Comparison of ENCODE assay signal across 13 cellular contexts in the genomic region with DNA sequence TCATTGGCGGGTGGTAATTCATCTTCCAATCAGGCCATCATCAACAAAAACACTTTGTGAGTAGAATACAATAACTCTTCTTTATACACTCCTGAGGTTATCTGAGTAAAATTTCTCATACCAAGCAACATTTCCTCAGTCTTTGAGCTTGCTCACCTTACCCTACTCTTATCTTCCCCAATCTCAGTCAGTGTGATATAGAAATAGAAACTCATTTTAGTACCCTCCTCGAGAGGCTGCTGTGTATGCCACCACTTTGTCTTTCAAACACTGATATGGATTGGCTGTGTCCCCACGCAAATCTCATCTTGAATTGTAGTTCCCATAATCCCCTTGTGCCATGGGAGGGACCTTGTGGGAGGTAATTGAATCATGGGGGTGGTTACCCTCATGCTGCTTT.
"Had no signal": no experiment of that assay in that cellular context is flagged by ENCODE, and none has a peak within 500 bp of the region (broad histone marks: within the 10 kb centered on the region; RNA-seq: fewer than 3 reads in every experiment).

No MANE protein-coding gene starts in this region.

- H3K27me3 Mint-ChIP-seq: T-cell had no signal

- DNase-seq: activated CD4-positive, alpha-beta T cell treated with anti-CD3 and anti-CD28 coated beads for 4 hours; activated CD8-positive, alpha-beta memory T cell treated with anti-CD3 and anti-CD28 coated beads, Interleukin-2, amount 10 ng/mL, durations not matched to agents 7 days and 5 days; activated naive CD8-positive, alpha-beta T cell treated with anti-CD3 and anti-CD28 coated beads, Interleukin-2, amount 10 ng/mL, durations not matched to agents 7 days and 5 days; aorta; head of caudate nucleus; immature natural killer cell; mesendoderm; retina; SK-N-SH; T-cell; tibial artery had no signal

- H3K36me3 Mint-ChIP-seq: immature natural killer cell; natural killer cell treated with Interleukin-12 subunit alpha and Interleukin-12 subunit beta and Interleukin-15 and Interleukin-18, amount 100 ng/mL, for 72 hours; T-cell had no signal

- H3K27ac Mint-ChIP-seq: activated CD8-positive, alpha-beta memory T cell treated with anti-CD3 and anti-CD28 coated beads, Interleukin-2, amount 10 ng/mL, durations not matched to agents 7 days and 5 days; activated naive CD8-positive, alpha-beta T cell treated with anti-CD3 and anti-CD28 coated beads, Interleukin-2, amount 10 ng/mL, durations not matched to agents 7 days and 5 days; immature natural killer cell; natural killer cell treated with Interleukin-12 subunit alpha and Interleukin-12 subunit beta and Interleukin-15 and Interleukin-18, amount 100 ng/mL, for 72 hours; T-cell had no signal

- H3K9me3 Mint-ChIP-seq: immature natural killer cell; natural killer cell treated with Interleukin-12 subunit alpha and Interleukin-12 subunit beta and Interleukin-15 and Interleukin-18, amount 100 ng/mL, for 72 hours; T-cell had no signal

- H3K4me3 Mint-ChIP-seq: activated CD8-positive, alpha-beta memory T cell treated with anti-CD3 and anti-CD28 coated beads, Interleukin-2, amount 10 ng/mL, durations not matched to agents 7 days and 5 days; activated naive CD8-positive, alpha-beta T cell treated with anti-CD3 and anti-CD28 coated beads, Interleukin-2, amount 10 ng/mL, durations not matched to agents 7 days and 5 days; immature natural killer cell; natural killer cell treated with Interleukin-12 subunit alpha and Interleukin-12 subunit beta and Interleukin-15 and Interleukin-18, amount 100 ng/mL, for 72 hours; T-cell had no signal

- ATAC-seq: activated CD8-positive, alpha-beta memory T cell treated with anti-CD3 and anti-CD28 coated beads, Interleukin-2, amount 10 ng/mL, durations not matched to agents 7 days and 5 days; natural killer cell treated with Interleukin-12 subunit alpha and Interleukin-12 subunit beta and Interleukin-15 and Interleukin-18, amount 100 ng/mL, for 72 hours; Right ventricle myocardium inferior; T-cell had no signal
